9 cellular contexts compared by ENCODE assay signal in genomic region chrX:110847334-110847733, GRCh38.
DNase-seq lines count a peak whose midpoint lies in the region; ATAC-seq, FAIRE-seq and TF ChIP-seq lines count a peak whose summit lies in the region.
"Had no signal": no experiment of that assay in that cellular context is flagged by ENCODE, and none has a peak within 500 bp of the region (broad histone marks: within the 10 kb centered on the region; RNA-seq: fewer than 3 reads in every experiment).

No MANE protein-coding gene starts in this region.

- no peaks in the 10 kb centered on the region for H3K9me3 Mint-ChIP-seq in memory B cell

- FAIRE-seq in HTR-8/SVneo (lab: Jason Lieb, UNC), result no peak

- peaks cover 9% of the 10 kb centered on the region for H3K27me3 Mint-ChIP-seq in memory B cell
- H3K27me3 Mint-ChIP-seq: activated naive CD8-positive, alpha-beta T cell had no signal

- H3K79me2 ChIP-seq in OCI-LY1 (ENCODE audit: insufficient read depth, low read length), result no peaks in the 10 kb centered on the region

- H3F3A ChIP-seq in OCI-LY1 (ENCODE audit: insufficient read depth, low read length), result no peaks in the 10 kb centered on the region

- H2AFZ ChIP-seq in OCI-LY1 (ENCODE audit: low read length), result no peak overlapping the region

- no peaks in the 10 kb centered on the region for H3K4me1 ChIP-seq in OCI-LY1 (ENCODE audit: insufficient read depth, low read length, severe bottlenecking)

- no peaks in the 10 kb centered on the region for H3K27me3 ChIP-seq in OCI-LY1 (ENCODE audit: insufficient read depth, low read length)

- no peak overlapping the region for H3K4me3 Mint-ChIP-seq in memory B cell
- H3K4me3 Mint-ChIP-seq: activated naive CD8-positive, alpha-beta T cell had no signal

- no peaks in the 10 kb centered on the region for H3K4me1 Mint-ChIP-seq in memory B cell

- H3K9ac ChIP-seq in OCI-LY1 (ENCODE audit: low read length), result no peak overlapping the region

- no peaks in the 10 kb centered on the region for H3K36me3 Mint-ChIP-seq in memory B cell
- H3K36me3 Mint-ChIP-seq: activated naive CD8-positive, alpha-beta T cell had no signal

- no peaks in the 10 kb centered on the region for H4K20me1 ChIP-seq in OCI-LY1 (ENCODE audit: insufficient read depth, low read length)

- H3K27ac ChIP-seq in OCI-LY1 (ENCODE audit: low read depth, low read length, poor library complexity, severe bottlenecking), result no peak overlapping the region

- no peaks in the 10 kb centered on the region for H3K36me3 ChIP-seq in OCI-LY1 (ENCODE audit: insufficient read depth, low read length)

- DNase-seq in GDM1 (lab: John Stamatoyannopoulos, UW) (peak; percentile 37), HTR-8/SVneo (ENCODE audit: insufficient read length, low spot score) (peak; percentile 10), dedifferentiated amniotic fluid mesenchymal stem cell (ENCODE audit: extremely low spot score) (peak; percentile 58), memory B cell (ENCODE audit: low spot score in 2 of 2) (peak in 1 of 2 donors; percentile 4), UCSD-AML1 (lab: John Stamatoyannopoulos, UW; ENCODE audit: unreplicated experiment) (no peak)
- DNase-seq in activated CD4-positive, alpha-beta T cell treated with anti-CD3 and anti-CD28 coated beads, Interleukin-2, amount 50 U/mL, for 4 hours, result no peak

- no peak overlapping the region for H3K4me2 ChIP-seq in OCI-LY1 (ENCODE audit: low read length)

- no peaks in the 10 kb centered on the region for H3K9me2 ChIP-seq in OCI-LY1 (ENCODE audit: low read depth, low read length)

- TF ChIP-seq CTCF in OCI-LY1 (IDR thresholded peaks at IDR 0.05; ENCODE audit: low read length), result peak; percentile 42

- H3K27ac Mint-ChIP-seq in memory B cell, result no peak overlapping the region
- H3K27ac Mint-ChIP-seq: activated naive CD8-positive, alpha-beta T cell had no signal

- no peak overlapping the region for H3K4me3 ChIP-seq in OCI-LY1 (ENCODE audit: low read depth, low read length, poor library complexity, severe bottlenecking)

- no peaks in the 10 kb centered on the region for H3K9me3 ChIP-seq in OCI-LY1 (ENCODE audit: low read length)

- peak; percentile 77 for ATAC-seq in GM21367 (IDR thresholded peaks at IDR 0.05; ENCODE audit: unreplicated experiment)
- ATAC-seq in memory B cell (ENCODE audit: low read depth), result peak; percentile 53

Comparison
In these comparisons a context has a peak if more than half of its experiments do, and no peak if none do; other contexts are left out.
1. DNase-seq: peak in GDM1 (single experiment), HTR-8/SVneo (single experiment) and dedifferentiated amniotic fluid mesenchymal stem cell (single experiment); none in UCSD-AML1 (single experiment) and activated CD4-positive, alpha-beta T cell treated with anti-CD3 and anti-CD28 coated beads, Interleukin-2, amount 50 U/mL, for 4 hours (0 of 2).